ENCODE assay signal across 19 cellular contexts in genomic region chr1:29321176-29321575, GRCh38.
"Had no signal": no experiment of that assay in that cellular context is flagged by ENCODE, and none has a peak within 500 bp of the region (broad histone marks: within the 10 kb centered on the region; RNA-seq: fewer than 3 reads in every experiment).

No MANE protein-coding gene starts in this region.

- H3K4me1 ChIP-seq: esophagus muscularis mucosa, foreskin keratinocyte, gastroesophageal sphincter, left lung, lower lobe of right lung had no signal

- DNase-seq: dermis blood vessel endothelial cell; dorsolateral prefrontal cortex; effector CD4-positive, alpha-beta T cell; effector memory CD4-positive, alpha-beta T cell; foreskin keratinocyte; hypothalamus; immature natural killer cell; left cardiac atrium; left ventricle myocardium superior; lower lobe of right lung; mesenchymal stem cell had no signal

- H3K36me3 Mint-ChIP-seq: immature natural killer cell had no signal

- H3K4me3 ChIP-seq: coronary artery, dorsolateral prefrontal cortex, esophagus muscularis mucosa, gastroesophageal sphincter, heart left ventricle, hepatocyte, left lung, lower lobe of right lung, mucosa of descending colon had no signal

- H3K4me3 Mint-ChIP-seq: immature natural killer cell, mesothelial cell of epicardium had no signal

- H3K9me3 ChIP-seq: esophagus muscularis mucosa, gastroesophageal sphincter, heart left ventricle, left lung, lower lobe of right lung, mucosa of descending colon had no signal

- H3K27ac ChIP-seq: coronary artery, dorsolateral prefrontal cortex, esophagus muscularis mucosa, foreskin keratinocyte, gastroesophageal sphincter, heart left ventricle, hepatocyte, left lung, lower lobe of right lung had no signal

- ATAC-seq: foreskin keratinocyte, gastroesophageal sphincter, heart left ventricle, left cardiac atrium, left lung, left ventricle myocardium superior, lower lobe of right lung had no signal

- H3K27ac Mint-ChIP-seq: immature natural killer cell, mesothelial cell of epicardium had no signal

- H3K9me3 Mint-ChIP-seq: immature natural killer cell, mesothelial cell of epicardium had no signal

- H3K4me1 Mint-ChIP-seq: immature natural killer cell, mesothelial cell of epicardium had no signal
